ENCODE assay signal across 26 cellular contexts in the genomic region with DNA sequence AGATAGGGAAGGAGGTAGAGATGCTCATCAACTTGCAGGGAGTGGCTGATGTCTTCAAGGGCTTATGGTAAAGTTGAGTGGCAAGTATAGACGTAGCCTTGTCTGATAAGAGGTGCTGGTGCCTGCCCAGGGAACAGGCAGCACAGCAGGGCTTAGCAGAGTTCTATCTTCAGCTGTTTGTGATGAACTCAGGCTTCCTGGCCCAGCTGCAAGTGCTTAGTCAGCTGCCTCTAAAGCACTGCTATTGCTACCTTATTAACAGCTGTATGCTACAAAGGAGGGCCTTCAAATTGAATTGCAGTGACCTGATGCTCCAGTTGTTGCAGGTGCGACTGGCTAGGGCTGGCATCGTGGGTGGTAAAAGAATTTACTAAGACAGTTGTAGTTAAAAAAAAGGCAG.
"Had no signal": no experiment of that assay in that cellular context is flagged by ENCODE, and none has a peak within 500 bp of the region (broad histone marks: within the 10 kb centered on the region; RNA-seq: fewer than 3 reads in every experiment).

No MANE protein-coding gene starts in this region.

- H3K36me3 Mint-ChIP-seq: activated CD4-positive, alpha-beta memory T cell treated with anti-CD3 and anti-CD28 coated beads for 36 hours; activated naive CD8-positive, alpha-beta T cell; brain had no signal

- H3K27ac Mint-ChIP-seq: activated CD4-positive, alpha-beta memory T cell treated with anti-CD3 and anti-CD28 coated beads for 36 hours; activated naive CD4-positive, alpha-beta T cell treated with anti-CD3 and anti-CD28 coated beads for 36 hours; activated naive CD8-positive, alpha-beta T cell; brain; T-helper 17 cell; WTC11 had no signal

- H3K9me3 ChIP-seq: Peyer's patch had no signal

- H3K4me3 ChIP-seq: cardiac muscle cell, Peyer's patch had no signal

- H3K4me1 ChIP-seq: Peyer's patch had no signal

- H3K36me3 ChIP-seq: cardiac muscle cell, Peyer's patch had no signal

- H3K4me3 Mint-ChIP-seq: activated CD4-positive, alpha-beta memory T cell treated with anti-CD3 and anti-CD28 coated beads for 36 hours; activated naive CD4-positive, alpha-beta T cell treated with anti-CD3 and anti-CD28 coated beads for 36 hours; activated naive CD8-positive, alpha-beta T cell; activated T-cell treated with anti-CD3 and anti-CD28 coated beads, Interleukin-2, amount 50 U/mL, for 4 hours; brain; T-helper 17 cell; WTC11 had no signal

- H3K27me3 Mint-ChIP-seq: activated naive CD8-positive, alpha-beta T cell had no signal

- H3K27me3 ChIP-seq: cardiac muscle cell, Peyer's patch had no signal

- ATAC-seq: activated T-cell treated with anti-CD3 and anti-CD28 coated beads, Interleukin-2, amount 50 U/mL, for 4 hours; T-helper 17 cell; WTC11 had no signal

- H3K4me1 Mint-ChIP-seq: WTC11 had no signal

- H3K27ac ChIP-seq: cardiac muscle cell, Peyer's patch had no signal

- DNase-seq: activated CD4-positive, alpha-beta memory T cell treated with anti-CD3 and anti-CD28 coated beads for 36 hours; activated CD4-positive, alpha-beta T cell treated with anti-CD3 and anti-CD28 coated beads for 48 hours; activated CD4-positive, CD25-positive, alpha-beta regulatory T cell treated with anti-CD3 and anti-CD28 coated beads, Interleukin-2, amount 50 U/mL, for 72 hours; activated CD8-positive, alpha-beta memory T cell treated with anti-CD3 and anti-CD28 coated beads for 24 hours; activated effector memory CD4-positive, alpha-beta T cell treated with anti-CD3 and anti-CD28 coated beads, Interleukin-2, amount 50 U/mL, for 16 hours; activated naive CD4-positive, alpha-beta T cell treated with anti-CD3 and anti-CD28 coated beads for 36 hours; activated T-cell treated with anti-CD3 and anti-CD28 coated beads, Interleukin-2, amount 50 U/mL, for 4 hours; amygdala; KG1; NCI-H1092; NCI-H1417; NCI-H1930; NCI-H2107; NCI-H2171 treated with DMSO at 0.1 percent for 48 hours; NCI-H345; NCI-H510A; NCI-H526 treated with DMSO at 0.1 percent for 48 hours; NCI-H82; Peyer's patch; SIG-M5; T-helper 17 cell; T-helper 9 cell had no signal

- H3K9me3 Mint-ChIP-seq: activated CD4-positive, alpha-beta memory T cell treated with anti-CD3 and anti-CD28 coated beads for 36 hours; activated naive CD4-positive, alpha-beta T cell treated with anti-CD3 and anti-CD28 coated beads for 36 hours; activated T-cell treated with anti-CD3 and anti-CD28 coated beads, Interleukin-2, amount 50 U/mL, for 4 hours had no signal
